Comparison of ENCODE assay signal across 13 cellular contexts in the genomic region with DNA sequence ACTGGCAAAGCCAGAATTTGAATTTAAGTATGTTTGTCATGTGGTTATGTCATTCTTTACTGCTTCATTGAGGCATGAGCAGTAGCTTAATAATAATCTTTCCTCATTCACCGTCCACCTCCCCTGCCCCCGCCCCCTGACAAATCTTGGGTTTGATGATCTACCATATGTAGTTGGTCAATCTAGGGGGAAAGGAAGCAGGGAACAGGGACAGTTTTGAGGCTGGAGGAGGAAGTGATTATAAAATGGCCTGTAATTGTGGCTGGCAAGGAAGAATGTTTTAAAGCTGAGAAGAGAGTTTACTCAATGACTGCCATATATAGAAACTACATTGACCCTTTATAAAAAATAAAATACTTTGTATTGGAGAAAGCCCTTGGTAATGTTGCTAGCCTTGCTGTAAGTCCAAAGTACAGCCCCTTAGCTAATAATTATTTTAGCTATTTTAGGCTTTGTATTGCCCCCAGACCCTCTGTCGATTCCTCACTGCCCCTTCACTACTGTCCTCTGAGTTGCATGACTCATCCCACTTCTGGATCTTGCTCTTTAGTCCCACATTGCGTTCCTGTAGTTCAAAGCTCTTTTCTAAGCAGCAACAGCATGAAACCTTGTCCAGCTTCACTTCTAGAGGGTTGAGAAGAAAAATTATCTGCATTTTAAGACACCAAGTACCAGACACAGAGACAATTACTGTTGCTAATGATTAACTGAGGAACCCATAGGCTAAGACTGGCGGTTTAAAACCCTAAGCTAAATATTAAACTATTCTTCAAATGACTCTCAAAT. TPM values are rescaled to one million over a fixed set of nuclear protein-coding genes. Genes with fewer than 3 reads are reported as not detected.
A peak's percentile ranks its signal among the peaks of the same experiment; 100 is the strongest.
DNase-seq lines count a peak whose midpoint lies in the region; ATAC-seq and TF ChIP-seq lines count a peak whose summit lies in the region.
"Had no signal": no experiment of that assay in that cellular context is flagged by ENCODE, and none has a peak within 500 bp of the region (broad histone marks: within the 10 kb centered on the region; RNA-seq: fewer than 3 reads in every experiment).

No MANE protein-coding gene starts in this region.

- no peak for TF ChIP-seq POLR2A in breast epithelium (IDR thresholded peaks at IDR 0.05)

- no peaks in the 10 kb centered on the region for H3K9me3 ChIP-seq in breast epithelium
- H3K9me3 ChIP-seq: HAP-1, right atrium auricular region had no signal

- peak; percentile 55 for ATAC-seq in GM18909 (IDR thresholded peaks at IDR 0.05; ENCODE audit: poor library complexity, unreplicated experiment)
- ATAC-seq in HG03571 (IDR thresholded peaks at IDR 0.05; ENCODE audit: unreplicated experiment): peak; percentile 60

- peak overlapping the region; percentile 24 for H3K27ac Mint-ChIP-seq in nephron progenitor cell
- H3K27ac Mint-ChIP-seq in activated CD4-positive, alpha-beta memory T cell treated with anti-CD3 and anti-CD28 coated beads, Interleukin-2, amount 10 ng/mL, durations not matched to agents 7 days and 5 days: no peak overlapping the region

- no peaks in the 10 kb centered on the region for H3K27me3 Mint-ChIP-seq in nephron progenitor cell (ENCODE audit: low read depth, poor library complexity)
- H3K27me3 Mint-ChIP-seq in activated CD4-positive, alpha-beta memory T cell treated with anti-CD3 and anti-CD28 coated beads, Interleukin-2, amount 10 ng/mL, durations not matched to agents 7 days and 5 days: no peaks in the 10 kb centered on the region

- POLR2A ChIA-PET in activated CD4-positive, alpha-beta memory T cell treated with anti-CD3 and anti-CD28 coated beads, Interleukin-2, amount 10 ng/mL, durations not matched to agents 7 days and 5 days (lab: Charles Lee): interaction anchor here (0.8 kb wide), 1 partner anchor 418 kb away, joined by 3 read pairs; no protein-coding TSS in a partner anchor

- H3K36me3 Mint-ChIP-seq in nephron progenitor cell (ENCODE audit: low read depth): peaks cover 35% of the 10 kb centered on the region
- H3K36me3 Mint-ChIP-seq in activated CD4-positive, alpha-beta memory T cell treated with anti-CD3 and anti-CD28 coated beads, Interleukin-2, amount 10 ng/mL, durations not matched to agents 7 days and 5 days (ENCODE audit: low read depth): peaks cover 63% of the 10 kb centered on the region

- no peak overlapping the region for H3K4me3 ChIP-seq in breast epithelium
- H3K4me3 ChIP-seq: HAP-1, right atrium auricular region had no signal

- intact Hi-C loops in breast epithelium (cut with DNase I; ENCODE audit: low total_unique reads): no loop called here
- intact Hi-C loops in posterior cingulate gyrus (cut with DNase I): no loop called here

- DNase-seq in breast epithelium (ENCODE audit: low spot score in 2 of 2) (no peak), nephron progenitor cell (no peak), posterior cingulate gyrus (no peak), NCI-H1105 treated with DMSO at 0.1 percent for 48 hours (lab: John Stamatoyannopoulos, UW) (no peak), germinal center (ENCODE audit: low spot score) (no peak)
- DNase-seq in activated CD4-positive, alpha-beta memory T cell treated with anti-CD3 and anti-CD28 coated beads, Interleukin-2, amount 10 ng/mL, durations not matched to agents 7 days and 5 days: no peak
- DNase-seq: KG1; NK-92 treated with Interleukin-12 subunit alpha and Interleukin-12 subunit beta, amount 100 ng/mL, for 24 hours; stimulated activated naive CD4-positive, alpha-beta T cell treated with Interleukin-2 at 50 U/mL for 16 hours had no signal

- CTCF ChIA-PET in activated CD4-positive, alpha-beta memory T cell treated with anti-CD3 and anti-CD28 coated beads, Interleukin-2, amount 10 ng/mL, durations not matched to agents 7 days and 5 days (lab: Charles Lee): interaction anchor here (0.6 kb wide), 1 partner anchor 503 kb away, joined by 3 read pairs; no protein-coding TSS in a partner anchor

- H3K4me1 ChIP-seq in breast epithelium: peaks cover 0 to 7% of the 10 kb centered on the region in 2 donors

- no peaks in the 10 kb centered on the region for H3K4me1 Mint-ChIP-seq in nephron progenitor cell
- H3K4me1 Mint-ChIP-seq in activated CD4-positive, alpha-beta memory T cell treated with anti-CD3 and anti-CD28 coated beads, Interleukin-2, amount 10 ng/mL, durations not matched to agents 7 days and 5 days: peaks cover 53% of the 10 kb centered on the region

- H3K27ac ChIP-seq in breast epithelium: peak overlapping the region; percentile 30 to 40
- H3K27ac ChIP-seq: right atrium auricular region had no signal

- no peak overlapping the region for H3K4me3 Mint-ChIP-seq in nephron progenitor cell
- H3K4me3 Mint-ChIP-seq in activated CD4-positive, alpha-beta memory T cell treated with anti-CD3 and anti-CD28 coated beads, Interleukin-2, amount 10 ng/mL, durations not matched to agents 7 days and 5 days: no peak overlapping the region

- no peak for TF ChIP-seq CTCF in breast epithelium (IDR thresholded peaks at IDR 0.05)
- no peak for TF ChIP-seq CTCF in nephron progenitor cell (IDR thresholded peaks at IDR 0.05)

- H3K27me3 ChIP-seq in breast epithelium: no peaks in the 10 kb centered on the region
- H3K27me3 ChIP-seq: right atrium auricular region had no signal

- no peaks in the 10 kb centered on the region for H3K9me3 Mint-ChIP-seq in nephron progenitor cell
- H3K9me3 Mint-ChIP-seq in activated CD4-positive, alpha-beta memory T cell treated with anti-CD3 and anti-CD28 coated beads, Interleukin-2, amount 10 ng/mL, durations not matched to agents 7 days and 5 days: no peaks in the 10 kb centered on the region

- H3K36me3 ChIP-seq in breast epithelium: no peaks in the 10 kb centered on the region
- H3K36me3 ChIP-seq: HAP-1 had no signal

RNA-seq across cellular contexts. Expression of gene PELI1, which starts 38.4 kb away (rescaled TPM):
- 10 to 100 TPM; 31.8 to 51.7 (median 40.6) TPM for total RNA-seq in breast epithelium
- 10 to 100 TPM; 44.9 to 45.0 TPM for total RNA-seq in activated CD4-positive, alpha-beta memory T cell treated with anti-CD3 and anti-CD28 coated beads, Interleukin-2, amount 10 ng/mL, durations not matched to agents 7 days and 5 days
